Comparison of ENCODE assay signal across 8 cellular contexts in the genomic region with DNA sequence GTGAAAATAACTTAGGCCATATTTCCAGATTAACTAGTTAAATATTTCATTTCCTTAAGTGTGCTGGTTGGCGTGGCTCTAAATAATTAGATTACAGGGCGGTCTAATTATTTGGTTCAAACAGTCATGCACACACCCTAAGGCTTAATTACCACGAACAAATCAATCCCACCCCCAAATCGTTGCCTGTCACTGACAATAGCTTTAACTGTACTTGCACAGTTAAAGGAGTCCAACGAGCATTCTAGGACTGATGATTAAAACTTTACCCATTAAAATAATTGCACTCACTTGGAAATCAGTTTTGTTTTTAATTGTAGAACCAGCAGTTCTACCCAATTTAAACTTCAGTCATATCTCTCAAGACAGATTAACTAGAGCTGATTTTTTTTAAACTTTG. TPM values are rescaled to one million over a fixed set of nuclear protein-coding genes. Genes with fewer than 3 reads are reported as not detected.
A peak's percentile ranks its signal among the peaks of the same experiment; 100 is the strongest.
DNase-seq lines count a peak whose midpoint lies in the region; ATAC-seq and TF ChIP-seq lines count a peak whose summit lies in the region.

No MANE protein-coding gene starts in this region.

- peaks cover 41% of the 10 kb centered on the region for H3K4me1 Mint-ChIP-seq in activated T-cell treated with anti-CD3 and anti-CD28 coated beads, Interleukin-2, amount 50 U/mL, for 72 hours (ENCODE audit: low read depth)
- peaks cover 40% of the 10 kb centered on the region for H3K4me1 Mint-ChIP-seq in activated CD4-positive, alpha-beta memory T cell treated with anti-CD3 and anti-CD28 coated beads for 36 hours (ENCODE audit: low read depth)
- H3K4me1 Mint-ChIP-seq in immature natural killer cell = peaks cover 30 to 33% of the 10 kb centered on the region in 2 donors

- CTCF ChIA-PET in activated CD4-positive, alpha-beta memory T cell treated with anti-CD3 and anti-CD28 coated beads for 36 hours (lab: Charles Lee) = interaction anchor here (0.8 to 3.4 kb wide), 16 partner anchors 8 to 315 kb away, joined by 3 to 44 read pairs (median 10); no protein-coding TSS in a partner anchor

- H3K36me3 Mint-ChIP-seq in activated T-cell treated with anti-CD3 and anti-CD28 coated beads, Interleukin-2, amount 50 U/mL, for 72 hours (ENCODE audit: insufficient read depth in 2 of 2) = peaks cover 2 to 7% of the 10 kb centered on the region in 2 donors
- peaks cover 9% of the 10 kb centered on the region for H3K36me3 Mint-ChIP-seq in activated CD4-positive, alpha-beta memory T cell treated with anti-CD3 and anti-CD28 coated beads for 36 hours
- H3K36me3 Mint-ChIP-seq in immature natural killer cell = no peaks in the 10 kb centered on the region

- H3K4me1 ChIP-seq in tibial artery = peaks cover 0 to 28% (median 11%) of the 10 kb centered on the region in 4 donors

- H3K4me3 Mint-ChIP-seq in activated T-cell treated with anti-CD3 and anti-CD28 coated beads, Interleukin-2, amount 50 U/mL, for 72 hours = peak overlapping the region; percentile 87 to 97
- peak overlapping the region; percentile 95 for H3K4me3 Mint-ChIP-seq in activated CD4-positive, alpha-beta memory T cell treated with anti-CD3 and anti-CD28 coated beads for 36 hours
- H3K4me3 Mint-ChIP-seq in immature natural killer cell = peak overlapping the region; percentile 89 to 96 (median 94)

- TF ChIP-seq CTCF in tibial artery (IDR thresholded peaks at IDR 0.05) = no peak

- H3K9me3 ChIP-seq in tibial artery = no peaks in the 10 kb centered on the region

- peak overlapping the region; percentile 93 to 94 for H3K4me3 ChIP-seq in tibial artery

- H3K9me3 Mint-ChIP-seq in activated T-cell treated with anti-CD3 and anti-CD28 coated beads, Interleukin-2, amount 50 U/mL, for 72 hours = no peaks in the 10 kb centered on the region
- H3K9me3 Mint-ChIP-seq in activated CD4-positive, alpha-beta memory T cell treated with anti-CD3 and anti-CD28 coated beads for 36 hours = peaks cover 3% of the 10 kb centered on the region
- H3K9me3 Mint-ChIP-seq in immature natural killer cell = no peaks in the 10 kb centered on the region

- no peak for ATAC-seq in activated T-cell treated with anti-CD3 and anti-CD28 coated beads, Interleukin-2, amount 50 U/mL, for 72 hours (replicated peaks in 1 of 2)
- ATAC-seq in HG02610 (IDR thresholded peaks at IDR 0.05; ENCODE audit: unreplicated experiment) = no peak

- H3K27me3 Mint-ChIP-seq in activated T-cell treated with anti-CD3 and anti-CD28 coated beads, Interleukin-2, amount 50 U/mL, for 72 hours (ENCODE audit: low read depth) = no peaks in the 10 kb centered on the region
- peaks cover 1% of the 10 kb centered on the region for H3K27me3 Mint-ChIP-seq in activated CD4-positive, alpha-beta memory T cell treated with anti-CD3 and anti-CD28 coated beads for 36 hours
- peaks cover 13 to 17% (median 13%) of the 10 kb centered on the region in 3 donors for H3K27me3 Mint-ChIP-seq in immature natural killer cell (ENCODE audit: low read depth in 3 of 3)

- no peaks in the 10 kb centered on the region for H3K27me3 ChIP-seq in tibial artery

- POLR2A ChIA-PET in activated CD4-positive, alpha-beta memory T cell treated with anti-CD3 and anti-CD28 coated beads for 36 hours (lab: Charles Lee) = interaction anchor here (0.6 to 2.4 kb wide), 11 partner anchors 8 to 1049 kb away, joined by 3 to 14 read pairs (median 5); no protein-coding TSS in a partner anchor

- intact Hi-C loops in activated CD4-positive, alpha-beta memory T cell treated with anti-CD3 and anti-CD28 coated beads for 36 hours (cut with micrococcal nuclease) = no loop called here
- intact Hi-C loops in tibial artery (cut with DNase I; ENCODE audit: low total_unique reads) = no loop called here

- no peak for DNase-seq in activated T-cell treated with anti-CD3 and anti-CD28 coated beads, Interleukin-2, amount 50 U/mL, for 72 hours
- DNase-seq in activated T-cell treated with anti-CD3 and anti-CD28 coated beads, Interleukin-2, amount 50 U/mL, for 1 hour = no peak
- DNase-seq in activated CD4-positive, alpha-beta memory T cell treated with anti-CD3 and anti-CD28 coated beads for 36 hours = no peak
- DNase-seq in immature natural killer cell = no peak
- DNase-seq in tibial artery = no peak
- DNase-seq in cortex of kidney (lab: John Stamatoyannopoulos, UW) = no peak
- DNase-seq in middle frontal gyrus (ENCODE audit: extremely low spot score, low spot score) = no peak

- H3K27ac ChIP-seq in tibial artery = peak overlapping the region; percentile 73 to 88

- no peaks in the 10 kb centered on the region for H3K36me3 ChIP-seq in tibial artery

- peak overlapping the region; percentile 80 for H3K27ac Mint-ChIP-seq in activated T-cell treated with anti-CD3 and anti-CD28 coated beads, Interleukin-2, amount 50 U/mL, for 72 hours
- H3K27ac Mint-ChIP-seq in activated CD4-positive, alpha-beta memory T cell treated with anti-CD3 and anti-CD28 coated beads for 36 hours = peak overlapping the region; percentile 98
- H3K27ac Mint-ChIP-seq in immature natural killer cell = peak overlapping the region in 4 of 6 donors; percentile 85 to 93 (median 92)

RNA-seq across cellular contexts. Expression of gene POU2F1, which starts 1.5 kb away (rescaled TPM):
- 10 to 100 TPM; 29.4 to 39.6 TPM for total RNA-seq in activated T-cell treated with anti-CD3 and anti-CD28 coated beads, Interleukin-2, amount 50 U/mL, for 72 hours
- total RNA-seq in activated CD4-positive, alpha-beta memory T cell treated with anti-CD3 and anti-CD28 coated beads for 36 hours = 10 to 100 TPM; 17.7 to 20.1 TPM
- 1 to 10 TPM in 2 of 3 donors, under 1 TPM in 1; 0.70 to 8.7 (median 4.4) TPM for polyA plus RNA-seq in immature natural killer cell
